In genomic region chr16:86609115-86609514, GRCh38 we compare ENCODE assay signal across 1 cellular context.
TF ChIP-seq lines count a peak whose summit lies in the region.

No MANE protein-coding gene starts in this region.

TF ChIP-seq in GM23338, 12 proteins besides CTCF, POLR2A, EP300 and RAD21 (continued from another document):
- TF ChIP-seq ZNF462 (CRISPR knock-in tag; IDR thresholded peaks at IDR 0.05) (no peak), POLR2AphosphoS5 (IDR thresholded peaks at IDR 0.05; ENCODE audit: low read depth) (no peak), NANOG (IDR thresholded peaks at IDR 0.05; ENCODE audit: borderline replicate concordance) (no peak), ETS1 (IDR thresholded peaks at IDR 0.05) (no peak), ZNF114 (CRISPR knock-in tag; IDR thresholded peaks at IDR 0.05) (no peak), EZH2phosphoT487 (IDR thresholded peaks at IDR 0.05; ENCODE audit: unreplicated experiment) (no peak), REST (IDR thresholded peaks at IDR 0.05; ENCODE audit: unreplicated experiment) (no peak)
